In the genomic region with DNA sequence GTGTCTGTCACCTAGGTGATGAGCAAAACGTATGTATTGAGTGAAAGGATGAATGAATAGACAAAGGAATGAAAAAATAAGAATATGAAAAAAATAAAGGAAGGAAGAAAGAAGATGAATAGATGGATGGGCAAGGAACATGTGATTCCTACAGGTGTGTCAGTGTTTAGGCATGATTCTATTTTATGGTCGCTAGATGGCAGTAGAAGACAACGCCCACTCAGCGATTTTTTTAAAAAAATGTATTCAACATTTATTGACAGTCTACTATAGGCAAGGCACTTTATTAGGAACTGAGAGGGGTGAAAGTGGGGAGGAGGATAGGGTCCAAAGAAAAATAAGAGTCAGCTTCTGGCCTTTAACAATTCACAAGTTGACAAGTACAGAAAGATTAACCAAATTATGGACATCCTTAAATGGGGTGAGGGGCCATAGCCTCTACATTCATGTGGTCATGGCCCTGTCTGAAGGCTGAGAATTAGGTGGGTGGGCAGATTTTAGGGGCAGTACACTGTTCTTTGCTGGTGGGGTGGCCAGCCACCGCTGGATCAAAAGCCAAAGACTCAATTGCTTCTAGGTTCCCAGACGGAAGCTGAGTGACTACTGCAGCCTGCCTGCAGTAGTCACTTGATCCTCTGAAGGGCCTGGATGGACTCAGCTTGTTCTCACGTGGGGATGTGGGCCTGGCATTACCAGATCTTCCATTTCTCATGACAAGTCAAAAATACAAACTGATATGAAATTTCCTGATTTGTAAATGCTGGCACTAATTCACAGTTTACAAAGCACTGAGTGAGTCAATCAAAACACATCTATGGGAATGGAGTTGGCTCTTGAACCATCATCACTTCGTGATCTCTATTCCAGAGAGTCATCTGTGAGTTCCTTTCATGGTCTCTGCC, we compare ENCODE assay signal across 8 cellular contexts.
DNase-seq lines count a peak whose midpoint lies in the region; ATAC-seq and TF ChIP-seq lines count a peak whose summit lies in the region.

No MANE protein-coding gene starts in this region.

- H3K27ac Mint-ChIP-seq in activated CD4-positive, alpha-beta memory T cell treated with anti-CD3 and anti-CD28 coated beads for 36 hours, result no peak overlapping the region

- no peak overlapping the region for H3K27ac ChIP-seq in DND-41 (ENCODE audit: low read length)
- no peak overlapping the region for H3K27ac ChIP-seq in spleen

- CTCF ChIA-PET in activated CD4-positive, alpha-beta memory T cell treated with anti-CD3 and anti-CD28 coated beads for 36 hours (lab: Charles Lee), result interaction anchor here (0.6 to 7.6 kb wide), 41 partner anchors 12 to 1520 kb away, joined by 3 to 166 read pairs (median 4); a partner anchor contains a TSS

- TF ChIP-seq CTCF in DND-41 (IDR thresholded peaks at IDR 0.05; ENCODE audit: borderline replicate concordance, extremely low read depth, low read length, poor library complexity, severe bottlenecking), result peak; percentile 90
- peak; percentile 77 for TF ChIP-seq CTCF in fibroblast of pulmonary artery (IDR thresholded peaks at IDR 0.05; ENCODE audit: low read length, missing control alignments)
- TF ChIP-seq CTCF in spleen (IDR thresholded peaks at IDR 0.05 in 8 of 11, conservative IDR thresholded peaks at IDR 0.05 in 3 of 11), result peak; percentile 45 to 81 (median 75)

- intact Hi-C loops in spleen (cut with DNase I; ENCODE audit: low total_unique reads), result loop anchor here (5.0 to 10.0 kb wide), 3 partner anchors 462 to 1084 kb away; a partner anchor contains a TSS
- intact Hi-C loops in activated CD4-positive, alpha-beta memory T cell treated with anti-CD3 and anti-CD28 coated beads for 36 hours (cut with micrococcal nuclease), result no loop called here

- TF ChIP-seq POLR2A in spleen (IDR thresholded peaks at IDR 0.05), result no peak

- H3K27me3 ChIP-seq in DND-41 (ENCODE audit: insufficient read depth, low read length, poor library complexity) (no peaks in the 10 kb centered on the region), spleen (replicated peaks in 1 of 7) (no peaks in the 10 kb centered on the region)

- no peak overlapping the region for H3K4me2 ChIP-seq in DND-41 (ENCODE audit: insufficient read depth, low read length)

- POLR2A ChIA-PET in activated CD4-positive, alpha-beta memory T cell treated with anti-CD3 and anti-CD28 coated beads for 36 hours (lab: Charles Lee), result interaction anchor here (0.5 kb wide), 1 partner anchor 174 kb away, joined by 3 read pairs; no protein-coding TSS in a partner anchor

- DNase-seq in DND-41 (peak; percentile 34), HPDE6-E6E7 (ENCODE audit: extremely low spot score) (peak; percentile 23), RPMI8226 (peak; percentile 48), fibroblast of pulmonary artery (ENCODE audit: low read depth) (peak; percentile 65), spleen (no peak), GM19240 (ENCODE audit: insufficient read length, low spot score) (no peak)
- DNase-seq in activated CD4-positive, alpha-beta memory T cell treated with anti-CD3 and anti-CD28 coated beads for 36 hours, result no peak
- DNase-seq in activated CD4-positive, CD25-positive, alpha-beta regulatory T cell (lab: John Stamatoyannopoulos, UW), result no peak

- no peaks in the 10 kb centered on the region for H3K9me3 Mint-ChIP-seq in activated CD4-positive, alpha-beta memory T cell treated with anti-CD3 and anti-CD28 coated beads for 36 hours

- H3K9ac ChIP-seq in DND-41 (ENCODE audit: low read depth, low read length), result no peak overlapping the region

- H3K79me2 ChIP-seq in DND-41 (ENCODE audit: insufficient read depth, low read length), result no peaks in the 10 kb centered on the region

- H3K4me3 ChIP-seq in DND-41 (ENCODE audit: low read depth in 1 of 2, low read length in 2 of 2) (no peak overlapping the region), fibroblast of pulmonary artery (replicated peaks; ENCODE audit: low read depth, low read length) (no peak overlapping the region), spleen (no peak overlapping the region)

- 21 to 34% (median 28%) methylated on average over 8 of the region's 8 CpGs for whole genome bisulfite sequencing in spleen, 5 donors

- peaks cover 29% of the 10 kb centered on the region for H3K4me1 Mint-ChIP-seq in activated CD4-positive, alpha-beta memory T cell treated with anti-CD3 and anti-CD28 coated beads for 36 hours (ENCODE audit: low read depth)

- H3K36me3 Mint-ChIP-seq in activated CD4-positive, alpha-beta memory T cell treated with anti-CD3 and anti-CD28 coated beads for 36 hours, result no peaks in the 10 kb centered on the region

- H2AFZ ChIP-seq in DND-41 (ENCODE audit: low read depth, low read length), result no peak overlapping the region

- H4K20me1 ChIP-seq in DND-41 (ENCODE audit: insufficient read depth, low read length), result no peaks in the 10 kb centered on the region

- H3K4me1 ChIP-seq in DND-41 (ENCODE audit: insufficient read depth, low read length), result peaks cover 28% of the 10 kb centered on the region
- peaks cover 23 to 38% (median 29%) of the 10 kb centered on the region in 6 donors for H3K4me1 ChIP-seq in spleen

- no peaks in the 10 kb centered on the region for H3K36me3 ChIP-seq in DND-41 (ENCODE audit: insufficient read depth, low read length)
- H3K36me3 ChIP-seq in spleen, result no peaks in the 10 kb centered on the region

- no peak for ATAC-seq in DND-41 (ENCODE audit: insufficient read depth, low read depth)

- H3K27me3 Mint-ChIP-seq in activated CD4-positive, alpha-beta memory T cell treated with anti-CD3 and anti-CD28 coated beads for 36 hours, result peaks cover 7% of the 10 kb centered on the region

- no peak overlapping the region for H3K4me3 Mint-ChIP-seq in activated CD4-positive, alpha-beta memory T cell treated with anti-CD3 and anti-CD28 coated beads for 36 hours

- H3K9me3 ChIP-seq in DND-41 (ENCODE audit: insufficient read depth, low read length, severe bottlenecking), result no peaks in the 10 kb centered on the region
- H3K9me3 ChIP-seq in spleen, result no peaks in the 10 kb centered on the region

Comparison
In these comparisons a context has a peak if more than half of its experiments do, and no peak if none do; other contexts are left out.
1. DNase-seq: peak in DND-41 (single experiment), HPDE6-E6E7 (single experiment), RPMI8226 (single experiment) and fibroblast of pulmonary artery (single experiment); none in spleen (single experiment), activated CD4-positive, alpha-beta memory T cell treated with anti-CD3 and anti-CD28 coated beads for 36 hours (single experiment), activated CD4-positive, CD25-positive, alpha-beta regulatory T cell (0 of 4) and GM19240 (single experiment).
2. Peak in every context shown above with its lines, with median percentiles within 50 percentile points of each other: CTCF ChIP-seq.